Comparison of ENCODE assay signal across 14 cellular contexts in genomic region chr21:44456915-44457736, GRCh38. TPM values are rescaled to one million over a fixed set of nuclear protein-coding genes. Genes with fewer than 3 reads are reported as not detected.
A peak's percentile ranks its signal among the peaks of the same experiment; 100 is the strongest.
DNase-seq lines count a peak whose midpoint lies in the region; ATAC-seq and TF ChIP-seq lines count a peak whose summit lies in the region.
"Had no signal": no experiment of that assay in that cellular context is flagged by ENCODE, and none has a peak within 500 bp of the region (broad histone marks: within the 10 kb centered on the region; RNA-seq: fewer than 3 reads in every experiment).

No MANE protein-coding gene starts in this region.

- H3K27ac ChIP-seq in BLaER1 treated with 17β-estradiol and CSF1 and Interleukin-3, amounts not matched to agents 10 nM and 100 nM, result no peak overlapping the region
- H3K27ac ChIP-seq: ascending aorta had no signal

- H3K4me1 ChIP-seq in BLaER1 treated with 17β-estradiol and CSF1 and Interleukin-3, amounts not matched to agents 10 nM and 100 nM, result peaks cover 26 to 50% (median 37%) of the 10 kb centered on the region in 10 experiments

- TF ChIP-seq POLR2A in lower leg skin (IDR thresholded peaks at IDR 0.05), result no peak

- WGBS in lower leg skin, 2 donors, result 95 to 97% methylated on average over 33 to 41 of the region's 44 CpGs

- peaks cover 13% of the 10 kb centered on the region for H3K9me3 Mint-ChIP-seq in chondrocyte (ENCODE audit: low read depth)
- H3K9me3 Mint-ChIP-seq in nephron progenitor cell, result peaks cover 26% of the 10 kb centered on the region

- ATAC-seq in HG03565 (IDR thresholded peaks at IDR 0.05; ENCODE audit: unreplicated experiment) (no peak), GM19324 (IDR thresholded peaks at IDR 0.05; ENCODE audit: low FRiP score, unreplicated experiment) (no peak)

- H3K4me1 Mint-ChIP-seq in chondrocyte (ENCODE audit: low read depth) (no peaks in the 10 kb centered on the region), nephron progenitor cell (peaks cover 12% of the 10 kb centered on the region)

- H3K4me3 ChIP-seq in BLaER1 treated with 17β-estradiol and CSF1 and Interleukin-3, amounts not matched to agents 10 nM and 100 nM, result no peak overlapping the region
- no peak overlapping the region for H3K4me3 ChIP-seq in H7 (ENCODE audit: insufficient read depth, low read depth, low read length)
- H3K4me3 ChIP-seq in lower leg skin (ENCODE audit: low read depth, poor library complexity, severe bottlenecking), result no peak overlapping the region

- H3K27me3 ChIP-seq in BLaER1 treated with 17β-estradiol and CSF1 and Interleukin-3, amounts not matched to agents 10 nM and 100 nM, result peaks cover 0 to 5% (median 0%) of the 10 kb centered on the region in 11 experiments; a peak in 1 of 22 replicates
- H3K27me3 ChIP-seq in H7 (ENCODE audit: control insufficient read depth, insufficient read depth, low read length), result peaks cover 2% of the 10 kb centered on the region; the same call in 1 of the 2 replicates
- H3K27me3 ChIP-seq: ascending aorta had no signal

- TF ChIP-seq CTCF in chondrocyte (IDR thresholded peaks at IDR 0.05) (no peak), nephron progenitor cell (IDR thresholded peaks at IDR 0.05) (no peak), lower leg skin (IDR thresholded peaks at IDR 0.05) (no peak)

- intact Hi-C loops in lower leg skin (cut with DNase I; ENCODE audit: low total_unique reads), result no loop called here

- H3K36me3 ChIP-seq in BLaER1 treated with 17β-estradiol and CSF1 and Interleukin-3, amounts not matched to agents 10 nM and 100 nM, result peaks cover 0 to 11% (median 0%) of the 10 kb centered on the region in 11 experiments; a peak in 3 of 22 replicates
- H3K36me3 ChIP-seq in H7 (replicated peaks; ENCODE audit: control insufficient read depth, insufficient read depth, low read length), result no peaks in the 10 kb centered on the region
- H3K36me3 ChIP-seq: ascending aorta, MG63 had no signal

- peak; percentile 48 for DNase-seq in H7
- peak; percentile 91 for DNase-seq in chondrocyte (ENCODE audit: low spot score)
- no peak for DNase-seq in nephron progenitor cell
- no peak for DNase-seq in lower leg skin (ENCODE audit: low spot score in 2 of 2)
- DNase-seq in NCI-H748 treated with DMSO at 0.1 percent for 48 hours (lab: John Stamatoyannopoulos, UW), result no peak
- DNase-seq: EL, mesendoderm, MG63, NCI-H2029, SHP77 had no signal

- H3K27me3 Mint-ChIP-seq in chondrocyte (ENCODE audit: low read depth) (peaks cover 5% of the 10 kb centered on the region), nephron progenitor cell (ENCODE audit: low read depth, poor library complexity) (peaks cover 31% of the 10 kb centered on the region)

- H3K4me2 ChIP-seq in BLaER1 treated with 17β-estradiol and CSF1 and Interleukin-3, amounts not matched to agents 10 nM and 100 nM, result peak overlapping the region in 9 of 11 experiments; percentile 84 to 98 (median 93); a peak in 18 of 22 replicates

- H3K9me3 ChIP-seq in BLaER1 treated with 17β-estradiol and CSF1 and Interleukin-3, amounts not matched to agents 10 nM and 100 nM (replicated peaks in 1 of 11), result peaks cover 16 to 27% (median 21%) of the 10 kb centered on the region in 11 experiments
- H3K9me3 ChIP-seq: ascending aorta had no signal

- H4K20me1 ChIP-seq in BLaER1 treated with 17β-estradiol and CSF1 and Interleukin-3, amounts not matched to agents 10 nM and 100 nM, result peaks cover 0 to 31% (median 0%) of the 10 kb centered on the region in 11 experiments; a peak in 6 of 22 replicates

- peak overlapping the region in 3 of 11 experiments; percentile 18 to 80 (median 77); a peak in 4 of 22 replicates for H3K9ac ChIP-seq in BLaER1 treated with 17β-estradiol and CSF1 and Interleukin-3, amounts not matched to agents 10 nM and 100 nM

- H3K36me3 Mint-ChIP-seq in chondrocyte (ENCODE audit: low read depth) (peaks cover 2% of the 10 kb centered on the region), nephron progenitor cell (ENCODE audit: low read depth) (no peaks in the 10 kb centered on the region)

- peak overlapping the region; percentile 59 for H3K4me3 Mint-ChIP-seq in chondrocyte (ENCODE audit: unreplicated experiment)
- peak overlapping the region; percentile 74 for H3K4me3 Mint-ChIP-seq in nephron progenitor cell

- no peak overlapping the region for H3K27ac Mint-ChIP-seq in chondrocyte (ENCODE audit: unreplicated experiment)
- no peak overlapping the region for H3K27ac Mint-ChIP-seq in nephron progenitor cell

RNA-seq across cellular contexts. Expression of gene LRRC3, which starts 1.8 kb away (rescaled TPM):
- total RNA-seq in H7 (2014; rRNA removed; shearing (Covaris generic)), result 3.8 and 4.6 TPM in 2 replicates
- total RNA-seq in chondrocyte (3.3 to 8.0 TPM (median 7.4 TPM) in 3 replicates), lower leg skin (1 to 10 TPM; 2.9 to 5.8 (median 3.2) TPM)

Comparison
In these comparisons a context has a peak if more than half of its experiments do, and no peak if none do; other contexts are left out.
1. DNase-seq: peak in H7 (single experiment) and chondrocyte (single experiment); none in nephron progenitor cell (single experiment), lower leg skin (0 of 2) and NCI-H748 treated with DMSO at 0.1 percent for 48 hours (single experiment).